Comparison of ENCODE assay signal across 8 cellular contexts in genomic region chr18:55780591-55781071, GRCh38.
DNase-seq lines count a peak whose midpoint lies in the region; ATAC-seq and TF ChIP-seq lines count a peak whose summit lies in the region.

No MANE protein-coding gene starts in this region.

- ATAC-seq in stimulated activated naive CD8-positive, alpha-beta T cell treated with anti-CD3 and anti-CD28 coated beads, Interleukin-15, amount 100 ng/mL, for 72 hours: no peak
- no peak for ATAC-seq in GM18861 (IDR thresholded peaks at IDR 0.05; ENCODE audit: unreplicated experiment)
- ATAC-seq in activated CD8-positive, alpha-beta T cell treated with anti-CD3 and anti-CD28 coated beads, Interleukin-2, amount 10 ng/mL, durations not matched to agents 7 days and 5 days: no peak

- CTCF ChIA-PET in activated CD8-positive, alpha-beta T cell treated with anti-CD3 and anti-CD28 coated beads, Interleukin-2, amount 10 ng/mL, durations not matched to agents 7 days and 5 days (lab: Charles Lee): no interaction called here

- peaks cover 13% of the 10 kb centered on the region for H3K4me1 ChIP-seq in iPS-15b (ENCODE audit: control insufficient read depth, insufficient read depth, low read length)

- no peak overlapping the region for H3K27ac Mint-ChIP-seq in stimulated activated naive CD8-positive, alpha-beta T cell treated with anti-CD3 and anti-CD28 coated beads, Interleukin-15, amount 100 ng/mL, for 72 hours
- H3K27ac Mint-ChIP-seq in activated CD8-positive, alpha-beta T cell treated with anti-CD3 and anti-CD28 coated beads, Interleukin-2, amount 10 ng/mL, durations not matched to agents 7 days and 5 days: no peak overlapping the region

- peaks cover 61% of the 10 kb centered on the region for H3K27me3 Mint-ChIP-seq in stimulated activated naive CD8-positive, alpha-beta T cell treated with anti-CD3 and anti-CD28 coated beads, Interleukin-15, amount 100 ng/mL, for 72 hours
- H3K27me3 Mint-ChIP-seq in activated CD8-positive, alpha-beta T cell treated with anti-CD3 and anti-CD28 coated beads, Interleukin-2, amount 10 ng/mL, durations not matched to agents 7 days and 5 days (ENCODE audit: low read depth): peaks cover 48% of the 10 kb centered on the region

- peak overlapping the region; percentile 57 for H3K4me3 ChIP-seq in astrocyte of the cerebellum (ENCODE audit: low read depth, low read length)
- H3K4me3 ChIP-seq in iPS-15b (ENCODE audit: low read depth, low read length): peak overlapping the region; percentile 65

- H3K4me3 Mint-ChIP-seq in stimulated activated naive CD8-positive, alpha-beta T cell treated with anti-CD3 and anti-CD28 coated beads, Interleukin-15, amount 100 ng/mL, for 72 hours: peak overlapping the region; percentile 47 to 64
- no peak overlapping the region for H3K4me3 Mint-ChIP-seq in activated CD8-positive, alpha-beta T cell treated with anti-CD3 and anti-CD28 coated beads, Interleukin-2, amount 10 ng/mL, durations not matched to agents 7 days and 5 days

- H3K9ac ChIP-seq in iPS-15b (ENCODE audit: low read depth, low read length): peak overlapping the region; percentile 18

- POLR2A ChIA-PET in activated CD8-positive, alpha-beta T cell treated with anti-CD3 and anti-CD28 coated beads, Interleukin-2, amount 10 ng/mL, durations not matched to agents 7 days and 5 days (lab: Charles Lee): no interaction called here

- no peaks in the 10 kb centered on the region for H3K9me3 ChIP-seq in iPS-15b (ENCODE audit: control insufficient read depth, insufficient read depth, low read length)

- H3K36me3 ChIP-seq in iPS-15b (ENCODE audit: control insufficient read depth, insufficient read depth, low read length): no peaks in the 10 kb centered on the region

- no peaks in the 10 kb centered on the region for H3K9me3 Mint-ChIP-seq in stimulated activated naive CD8-positive, alpha-beta T cell treated with anti-CD3 and anti-CD28 coated beads, Interleukin-15, amount 100 ng/mL, for 72 hours
- H3K9me3 Mint-ChIP-seq in activated CD8-positive, alpha-beta T cell treated with anti-CD3 and anti-CD28 coated beads, Interleukin-2, amount 10 ng/mL, durations not matched to agents 7 days and 5 days (ENCODE audit: insufficient read depth): no peaks in the 10 kb centered on the region

- peak; percentile 11 for DNase-seq in HCEC 1CT
- DNase-seq in astrocyte of the cerebellum (ENCODE audit: low read depth): peak; percentile 15
- DNase-seq in stimulated activated naive CD8-positive, alpha-beta T cell treated with anti-CD3 and anti-CD28 coated beads, Interleukin-15, amount 100 ng/mL, for 72 hours: no peak
- DNase-seq in DMS53 (lab: John Stamatoyannopoulos, UW): no peak
- no peak for DNase-seq in activated CD8-positive, alpha-beta T cell treated with anti-CD3 and anti-CD28 coated beads, Interleukin-2, amount 10 ng/mL, durations not matched to agents 7 days and 5 days
- no peak for DNase-seq in SW 1271 (lab: John Stamatoyannopoulos, UW)

- H3K27me3 ChIP-seq in iPS-15b (ENCODE audit: control insufficient read depth, insufficient read depth, low read length): peaks cover 12% of the 10 kb centered on the region

- H3K4me1 Mint-ChIP-seq in stimulated activated naive CD8-positive, alpha-beta T cell treated with anti-CD3 and anti-CD28 coated beads, Interleukin-15, amount 100 ng/mL, for 72 hours: peaks cover 10% of the 10 kb centered on the region
- peaks cover 11% of the 10 kb centered on the region for H3K4me1 Mint-ChIP-seq in activated CD8-positive, alpha-beta T cell treated with anti-CD3 and anti-CD28 coated beads, Interleukin-2, amount 10 ng/mL, durations not matched to agents 7 days and 5 days (ENCODE audit: low read depth)

- no peak for TF ChIP-seq CTCF in astrocyte of the cerebellum (IDR thresholded peaks at IDR 0.05; ENCODE audit: low read depth, low read length, missing control alignments)

- no peaks in the 10 kb centered on the region for H3K36me3 Mint-ChIP-seq in activated CD8-positive, alpha-beta T cell treated with anti-CD3 and anti-CD28 coated beads, Interleukin-2, amount 10 ng/mL, durations not matched to agents 7 days and 5 days (ENCODE audit: low read depth)

- in situ Hi-C loops in astrocyte of the cerebellum (cut with HindIII; ENCODE audit: low sequenced_read_pairs): loop anchor here (25.0 kb wide), 1 partner anchor 443 kb away; no protein-coding TSS in a partner anchor

Comparison
In these comparisons a context has a peak if more than half of its experiments do, and no peak if none do; other contexts are left out.
1. DNase-seq: peak in HCEC 1CT (single experiment) and astrocyte of the cerebellum (single experiment); none in stimulated activated naive CD8-positive, alpha-beta T cell treated with anti-CD3 and anti-CD28 coated beads, Interleukin-15, amount 100 ng/mL, for 72 hours (0 of 2), DMS53 (single experiment), activated CD8-positive, alpha-beta T cell treated with anti-CD3 and anti-CD28 coated beads, Interleukin-2, amount 10 ng/mL, durations not matched to agents 7 days and 5 days (single experiment) and SW 1271 (0 of 2).